ENCODE assay signal across 8 cellular contexts in the genomic region with DNA sequence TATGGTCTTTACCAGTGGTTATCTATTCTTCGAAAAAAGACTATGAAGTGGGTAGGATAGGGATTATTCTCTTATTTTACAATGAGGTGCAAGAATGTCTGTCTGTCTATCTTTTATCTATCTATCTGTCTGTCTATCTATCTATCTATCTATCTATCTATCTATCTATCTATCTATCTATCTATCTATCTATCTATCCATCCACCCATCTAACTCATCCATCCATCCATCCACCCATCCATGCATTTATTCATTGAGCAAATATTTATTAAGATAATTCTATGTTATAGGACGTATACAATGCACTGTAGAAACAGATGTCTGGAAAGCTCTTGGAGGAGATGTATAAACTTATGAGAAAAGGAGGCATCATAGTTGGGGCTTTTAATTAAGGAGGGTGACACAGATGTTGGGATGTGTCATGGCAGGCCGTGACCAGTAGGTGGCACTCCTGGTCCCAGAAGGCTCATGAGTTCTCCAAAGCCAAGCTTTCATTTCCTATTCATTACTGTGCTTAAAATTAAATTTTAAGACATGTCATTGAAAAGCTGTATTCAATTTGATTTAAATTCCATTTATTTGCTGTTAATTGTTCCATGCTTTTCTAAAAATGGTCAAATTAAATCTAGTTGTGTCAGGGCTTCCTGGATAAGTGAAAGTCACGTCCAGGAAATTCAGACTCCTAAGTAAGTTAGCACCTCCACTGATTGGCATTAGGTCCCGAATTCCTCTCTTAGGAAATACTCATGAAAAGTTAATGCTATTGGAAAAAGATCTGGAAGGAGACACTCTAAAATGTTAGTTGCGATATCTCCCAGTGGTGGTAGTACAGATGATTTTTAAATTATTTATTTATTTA. TPM values are rescaled to one million over a fixed set of nuclear protein-coding genes. Genes with fewer than 3 reads are reported as not detected.
A peak's percentile ranks its signal among the peaks of the same experiment; 100 is the strongest.
DNase-seq lines count a peak whose midpoint lies in the region; ATAC-seq, FAIRE-seq and TF ChIP-seq lines count a peak whose summit lies in the region.

No MANE protein-coding gene starts in this region.

- H3K9me3 ChIP-seq in GM23248 (ENCODE audit: low read depth) (no peaks in the 10 kb centered on the region), HepG2 (ENCODE audit: low read length) (no peaks in the 10 kb centered on the region)

- ATAC-seq in HepG2 = peak; percentile 67
- ATAC-seq in HG03457 (IDR thresholded peaks at IDR 0.05; ENCODE audit: unreplicated experiment) = no peak

- CTCF ChIA-PET in HepG2 (lab: Yijun Ruan, JAX; ENCODE audit: low intra/inter-chr PET ratio, low total read pairs) = interaction anchor here (0.7 to 1.3 kb wide), 2 partner anchors 189 to 294 kb away, joined by 3 to 19 read pairs; no protein-coding TSS in a partner anchor

- POLR2A ChIA-PET in HepG2 (lab: Yijun Ruan, JAX) = no interaction called here

- H4K20me1 ChIP-seq in GM23248 (ENCODE audit: insufficient read depth) = no peaks in the 10 kb centered on the region
- H4K20me1 ChIP-seq in HepG2 (ENCODE audit: insufficient read depth, low read length) = no peaks in the 10 kb centered on the region

- H3K4me3 ChIP-seq in GM23248 = peak overlapping the region; percentile 56
- no peak overlapping the region for H3K4me3 ChIP-seq in HepG2 (replicated peaks in 1 of 3; ENCODE audit: insufficient read depth in 1 of 3, low read depth in 2 of 3, low read length in 3 of 3)

- no peaks in the 10 kb centered on the region for H3F3A ChIP-seq in GM23248 (ENCODE audit: insufficient read depth)

- no peaks in the 10 kb centered on the region for H3K9me2 ChIP-seq in GM23248 (ENCODE audit: insufficient read depth)

- BruUV-seq in HepG2 (replicated peaks; lab: Mats Ljungman, UMichigan) = no TSS peak

- H3K27me3 ChIP-seq in GM23248 (replicated peaks; ENCODE audit: insufficient read depth) = 0 out of 2 replicates have a peak, but pooled peaks cover 5% of the 10 kb centered on the region
- H3K27me3 ChIP-seq in HepG2 (ENCODE audit: control insufficient read depth in 1 of 2, insufficient read depth in 2 of 2, low read length in 2 of 2) = peaks cover 0 to 6% of the 10 kb centered on the region in 2 experiments; a peak in 2 of 5 replicates

- WGBS in GM23248 (ENCODE audit: low coverage in 1 of 2, low lambda C conversion rate in 2 of 2, missing lambda C conversion rate in 2 of 2), 2 experiments = 26 to 29% methylated on average over 6 of the region's 6 CpGs
- WGBS in HepG2 (ENCODE audit: low lambda C conversion rate) = 43% methylated on average over 6 of the region's 6 CpGs

- H3K9ac ChIP-seq in GM23248 (no peak overlapping the region), HepG2 (ENCODE audit: insufficient read depth, low read depth, low read length) (no peak overlapping the region)

- TF ChIP-seq EP300 in HepG2 (IDR thresholded peaks at IDR 0.05; ENCODE audit: low read depth in 2 of 2, low read length in 2 of 2) (no peak), HepG2 (CRISPR knock-in tag; IDR thresholded peaks at IDR 0.05; ENCODE audit: borderline replicate concordance) (no peak)

- H3K79me2 ChIP-seq in GM23248 (ENCODE audit: insufficient read depth) = no peaks in the 10 kb centered on the region
- H3K79me2 ChIP-seq in HepG2 (ENCODE audit: insufficient read depth, low read length) = no peaks in the 10 kb centered on the region

- no peak overlapping the region for H3K27ac ChIP-seq in GM23248
- H3K27ac ChIP-seq in HepG2 (ENCODE audit: extremely low read length, insufficient read depth, low read length) = no peak overlapping the region

- TF ChIP-seq CTCF in HepG2 (CRISPR knock-in tag; IDR thresholded peaks at IDR 0.05) = peak; percentile 69

- H3K36me3 ChIP-seq in GM23248 (ENCODE audit: low read depth) = no peaks in the 10 kb centered on the region
- H3K36me3 ChIP-seq in HepG2 (replicated peaks in 1 of 2; ENCODE audit: control insufficient read depth in 1 of 2, insufficient read depth in 2 of 2, low read length in 2 of 2) = no peaks in the 10 kb centered on the region

- TF ChIP-seq RAD21 in HepG2 (CRISPR knock-in tag; IDR thresholded peaks at IDR 0.05) = peak; percentile 27; the same call in 1 of the 2 replicates

- no peak for TF ChIP-seq POLR2A in HepG2 (IDR thresholded peaks at IDR 0.05; ENCODE audit: insufficient read depth in 1 of 2, low read depth in 2 of 2, low read length in 2 of 2)

- intact Hi-C loops in HepG2 (cut with micrococcal nuclease; ENCODE audit: unreplicated experiment) = loop anchor here (2.0 to 10.0 kb wide), 2 partner anchors 185 to 293 kb away; no protein-coding TSS in a partner anchor

- peak overlapping the region; percentile 54 for H3K4me2 ChIP-seq in GM23248 (ENCODE audit: unreplicated experiment)
- H3K4me2 ChIP-seq in HepG2 (ENCODE audit: low read depth, low read length) = peak overlapping the region; percentile 15

- DNase-seq in Daoy (ENCODE audit: low read depth) = peak; percentile 50
- peak; percentile 75 for DNase-seq in GM23248
- DNase-seq in NCI-H146 (lab: John Stamatoyannopoulos, UW) = peak; percentile 38
- peak; percentile 28 for DNase-seq in activated CD4-positive, CD25-positive, alpha-beta regulatory T cell treated with anti-CD3 and anti-CD28 coated beads, Interleukin-2, amount 50 U/mL, for 16 hours (ENCODE audit: low read depth, low spot score)
- peak; percentile 35 for DNase-seq in cerebellum (ENCODE audit: low spot score)
- DNase-seq in HepG2 (ENCODE audit: low spot score) = no peak
- peak; percentile 45 to 62 for DNase-seq in stimulated activated CD4-positive, alpha-beta T cell treated with anti-CD3 and anti-CD28 coated beads, Interleukin-4, amount 100 ng/mL, for 48 hours (ENCODE audit: low read depth in 2 of 2)

- in situ Hi-C loops in GM23248 (cut with MboI) (no loop called here), HepG2 (cut with HindIII; ENCODE audit: extremely low pct_ligation_motif_present, low pct_unique_long_range_greater_than_20kb) (no loop called here)

- peak overlapping the region; percentile 33; the same call in 1 of the 2 replicates for H2AFZ ChIP-seq in GM23248
- no peak overlapping the region for H2AFZ ChIP-seq in HepG2 (ENCODE audit: low read length)

- FAIRE-seq in HepG2 (lab: Jason Lieb, UNC) = peak; percentile 76

- no peaks in the 10 kb centered on the region for H3K4me1 ChIP-seq in GM23248 (ENCODE audit: insufficient read depth)
- no peaks in the 10 kb centered on the region for H3K4me1 ChIP-seq in HepG2 (ENCODE audit: insufficient read depth, low read length)

RNA-seq across cellular contexts. Expression of a gene that starts 19.0 kb away (rescaled TPM):
- 5.2 and 7.7 TPM in 2 replicates for total RNA-seq in Daoy (2014; rRNA removed; shearing (Covaris generic))
- 0.13 and 0.76 TPM in 2 replicates for total RNA-seq in GM23248 (2014; rRNA removed; shearing (Covaris generic))
- polyA plus RNA-seq in GM23248 (2016; fragmentation: Nextera tagmentation; extraction: Ambion mirVana) = 1.1 and 1.4 TPM in 2 replicates
- total RNA-seq in cerebellum = 1.6 TPM
- total RNA-seq in HepG2 (2016; rRNA removed; fragmentation: Illumina TruSeq; extraction: Trizol) = 8.9 and 9.4 TPM in 2 replicates
- total RNA-seq in HepG2 (2016; cell fraction: cytosol; rRNA removed; fragmentation: Illumina TruSeq; extraction: Trizol; ENCODE audit: low read depth) = 1.0 and 1.2 TPM in 2 replicates
- 7.9 and 9.1 TPM in 2 replicates for total RNA-seq in HepG2 (2016; cell fraction: insoluble cytoplasmic fraction; rRNA removed; fragmentation: Illumina TruSeq; extraction: Trizol)
- total RNA-seq in HepG2 (2016; cell fraction: membrane; rRNA removed; fragmentation: Illumina TruSeq; extraction: Trizol) = 3.8 and 4.5 TPM in 2 replicates
- 15.0 and 16.1 TPM in 2 replicates for total RNA-seq in HepG2 (2016; cell fraction: nucleus; rRNA removed; fragmentation: Illumina TruSeq; extraction: Trizol)
- 1.9 and 3.3 TPM in 2 replicates for polyA plus RNA-seq in HepG2 (2011; rRNA removed)
- polyA plus RNA-seq in HepG2 (2011; cell fraction: cytosol; rRNA removed) = 1.3 and 1.4 TPM in 2 replicates
- 4.7 and 5.3 TPM in 2 replicates for polyA plus RNA-seq in HepG2 (2011; cell fraction: nucleus; rRNA removed)
- 1.4 and 2.7 TPM in 2 replicates for polyA plus RNA-seq in HepG2 (2012)
- polyA plus RNA-seq in HepG2 (2016; cell fraction: cytosol; fragmentation: Illumina TruSeq; extraction: Trizol; ENCODE audit: low read depth) = 0.82 and 0.87 TPM in 2 replicates
- polyA plus RNA-seq in HepG2 (2016; cell fraction: insoluble cytoplasmic fraction; fragmentation: Illumina TruSeq; extraction: Trizol; ENCODE audit: low read depth) = 12.0 and 12.3 TPM in 2 replicates
- 1.9 and 2.2 TPM in 2 replicates for polyA plus RNA-seq in HepG2 (2016; cell fraction: membrane; fragmentation: Illumina TruSeq; extraction: Trizol; ENCODE audit: low read depth)
- polyA plus RNA-seq in HepG2 (2016; cell fraction: nucleus; fragmentation: Illumina TruSeq; extraction: Trizol; ENCODE audit: insufficient read depth, low read depth) = 16.9 and 18.0 TPM in 2 replicates
- 3.0 and 4.3 TPM in 2 replicates for polyA minus RNA-seq in HepG2 (2011; rRNA and poly(A)+ RNA removed; ENCODE audit: low replicate concordance)
- 1.2 and 1.7 TPM in 2 replicates for polyA minus RNA-seq in HepG2 (2011; cell fraction: cytosol; rRNA and poly(A)+ RNA removed)
- polyA minus RNA-seq in HepG2 (2011; cell fraction: nucleus; rRNA and poly(A)+ RNA removed) = 18.0 and 25.4 TPM in 2 replicates

RNA-seq across cellular contexts. Expression of a gene that starts 57.9 kb away (rescaled TPM):
- not detected in 2 replicates for total RNA-seq in Daoy (2014; rRNA removed; shearing (Covaris generic))
- total RNA-seq in GM23248 (2014; rRNA removed; shearing (Covaris generic)) = not detected in 2 replicates
- polyA plus RNA-seq in GM23248 (2016; fragmentation: Nextera tagmentation; extraction: Ambion mirVana) (not detected in 2 replicates), HepG2 (2011; rRNA removed) (not detected in 2 replicates)
- total RNA-seq in cerebellum (0.27 TPM), HepG2 (2016; rRNA removed; fragmentation: Illumina TruSeq; extraction: Trizol) (not detected in 2 replicates)
- not detected in 2 replicates for total RNA-seq in HepG2 (2016; cell fraction: cytosol; rRNA removed; fragmentation: Illumina TruSeq; extraction: Trizol; ENCODE audit: low read depth)
- not detected in 2 replicates for total RNA-seq in HepG2 (2016; cell fraction: insoluble cytoplasmic fraction; rRNA removed; fragmentation: Illumina TruSeq; extraction: Trizol)
- total RNA-seq in HepG2 (2016; cell fraction: membrane; rRNA removed; fragmentation: Illumina TruSeq; extraction: Trizol) = not detected in 2 replicates
- not detected in 2 replicates for total RNA-seq in HepG2 (2016; cell fraction: nucleus; rRNA removed; fragmentation: Illumina TruSeq; extraction: Trizol)
- polyA plus RNA-seq in HepG2 (2011; cell fraction: cytosol; rRNA removed) = not detected in 2 replicates
- not detected in 2 replicates for polyA plus RNA-seq in HepG2 (2011; cell fraction: nucleus; rRNA removed)
- not detected in 2 replicates for polyA plus RNA-seq in HepG2 (2012)
- not detected in 2 replicates for polyA plus RNA-seq in HepG2 (2016; cell fraction: cytosol; fragmentation: Illumina TruSeq; extraction: Trizol; ENCODE audit: low read depth)
- not detected in 2 replicates for polyA plus RNA-seq in HepG2 (2016; cell fraction: insoluble cytoplasmic fraction; fragmentation: Illumina TruSeq; extraction: Trizol; ENCODE audit: low read depth)
- not detected in 2 replicates for polyA plus RNA-seq in HepG2 (2016; cell fraction: membrane; fragmentation: Illumina TruSeq; extraction: Trizol; ENCODE audit: low read depth)
- not detected in 2 replicates for polyA plus RNA-seq in HepG2 (2016; cell fraction: nucleus; fragmentation: Illumina TruSeq; extraction: Trizol; ENCODE audit: insufficient read depth, low read depth)
- not detected in 2 replicates for polyA minus RNA-seq in HepG2 (2011; rRNA and poly(A)+ RNA removed; ENCODE audit: low replicate concordance)
- not detected in 2 replicates for polyA minus RNA-seq in HepG2 (2011; cell fraction: cytosol; rRNA and poly(A)+ RNA removed)
- not detected in 2 replicates for polyA minus RNA-seq in HepG2 (2011; cell fraction: nucleus; rRNA and poly(A)+ RNA removed)
